1 cellular context compared by ENCODE assay signal in genomic region chr3:134362670-134363380, GRCh38.
TF ChIP-seq lines count a peak whose summit lies in the region.

No MANE protein-coding gene starts in this region.

TF ChIP-seq in IMR-90, 13 proteins besides CTCF, POLR2A, EP300 and RAD21 (continued from another document):
- TF ChIP-seq, protein P1, sequence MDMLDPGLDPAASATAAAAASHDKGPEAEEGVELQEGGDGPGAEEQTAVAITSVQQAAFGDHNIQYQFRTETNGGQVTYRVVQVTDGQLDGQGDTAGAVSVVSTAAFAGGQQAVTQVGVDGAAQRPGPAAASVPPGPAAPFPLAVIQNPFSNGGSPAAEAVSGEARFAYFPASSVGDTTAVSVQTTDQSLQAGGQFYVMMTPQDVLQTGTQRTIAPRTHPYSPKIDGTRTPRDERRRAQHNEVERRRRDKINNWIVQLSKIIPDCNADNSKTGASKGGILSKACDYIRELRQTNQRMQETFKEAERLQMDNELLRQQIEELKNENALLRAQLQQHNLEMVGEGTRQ (IDR thresholded peaks at IDR 0.05; ENCODE audit: low read depth, low read length), result no peak
- TF ChIP-seq RCOR1 (IDR thresholded peaks at IDR 0.05; ENCODE audit: insufficient replicate concordance, low read length), result no peak
- TF ChIP-seq MAFK (IDR thresholded peaks at IDR 0.05; ENCODE audit: low read depth, low read length), result no peak
TF ChIP-seq in IMR-90: peak in this region for 0.
